Comparison of ENCODE assay signal across 25 cellular contexts in the genomic region with DNA sequence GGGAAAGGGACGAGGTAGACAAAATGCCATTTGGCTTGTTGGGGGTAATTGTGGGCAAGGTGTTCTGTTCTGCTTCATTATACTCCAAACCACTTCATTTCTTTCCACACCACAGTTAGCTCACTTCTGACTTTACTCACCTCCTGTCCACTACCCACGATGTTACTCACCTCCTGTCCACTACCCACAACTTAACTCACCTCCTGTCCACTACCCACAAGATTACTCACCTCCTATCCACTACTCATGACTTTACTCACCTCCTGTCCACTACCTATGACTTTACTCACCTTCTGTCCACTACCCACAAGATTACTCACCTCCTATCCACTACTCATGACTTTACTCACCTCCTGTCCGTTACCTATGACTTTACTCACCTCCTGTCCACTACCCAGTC. TPM values are rescaled to one million over a fixed set of nuclear protein-coding genes. Genes with fewer than 3 reads are reported as not detected.
A peak's percentile ranks its signal among the peaks of the same experiment; 100 is the strongest.
DNase-seq lines count a peak whose midpoint lies in the region; ATAC-seq, FAIRE-seq and TF ChIP-seq lines count a peak whose summit lies in the region.
"Had no signal": no experiment of that assay in that cellular context is flagged by ENCODE, and none has a peak within 500 bp of the region (broad histone marks: within the 10 kb centered on the region; RNA-seq: fewer than 3 reads in every experiment).

No MANE protein-coding gene starts in this region.

- H3K79me2 ChIP-seq in GM12878 (ENCODE audit: control insufficient read depth, insufficient read depth, low read length) = no peaks in the 10 kb centered on the region

- H3K27me3 ChIP-seq in GM12878 (replicated peaks in 1 of 2; ENCODE audit: control insufficient read depth in 2 of 2, insufficient read depth in 2 of 2, low read length in 1 of 2) (no peaks in the 10 kb centered on the region), Peyer's patch (no peaks in the 10 kb centered on the region)

- no peak for TF ChIP-seq EP300 in GM12878 (IDR thresholded peaks at IDR 0.05; ENCODE audit: borderline replicate concordance in 1 of 2, control insufficient read depth in 1 of 2, low read depth in 2 of 2, low read length in 2 of 2)

- 20% methylated on average over 3 of the region's 3 CpGs for WGBS in GM12878 (ENCODE audit: insufficient coverage, insufficient replicate concordance, low lambda C conversion rate, missing lambda C conversion rate)

- TF ChIP-seq POLR2A in GM12878 (IDR thresholded peaks at IDR 0.05; ENCODE audit: low read depth, low read length) (no peak), Peyer's patch (IDR thresholded peaks at IDR 0.05) (no peak)

- BruUV-seq in GM12878 (replicated peaks; lab: Mats Ljungman, UMichigan) = no TSS peak

- no peak for FAIRE-seq in GM12878 (lab: Jason Lieb, UNC)
- FAIRE-seq: islet of Langerhans had no signal

- H3K4me2 ChIP-seq in GM12878 (ENCODE audit: control insufficient read depth, insufficient read depth) = no peak overlapping the region

- no peak for TF ChIP-seq CTCF in GM12878 (IDR thresholded peaks at IDR 0.05 in 2 of 3, conservative IDR thresholded peaks at IDR 0.05 in 1 of 3; ENCODE audit: control insufficient read depth in 2 of 3, extremely low read depth in 1 of 3, insufficient read depth in 1 of 3, low read depth in 3 of 3, low read length in 3 of 3)
- TF ChIP-seq CTCF in Peyer's patch (IDR thresholded peaks at IDR 0.05) = no peak

- intact Hi-C loops in GM12878 (cut with micrococcal nuclease; ENCODE audit: unreplicated experiment) = no loop called here

- POLR2A ChIA-PET in GM12878 (lab: Charles Lee) = interaction anchor here (0.6 to 1.2 kb wide), 2 partner anchors 16 to 145 kb away, joined by 3 read pairs; no protein-coding TSS in a partner anchor

- H3K27ac ChIP-seq in GM12878 (ENCODE audit: control insufficient read depth, insufficient read depth) = no peak overlapping the region
- H3K27ac ChIP-seq in Peyer's patch = no peak overlapping the region
- H3K27ac ChIP-seq: HL-60 had no signal

- H4K20me1 ChIP-seq in GM12878 (ENCODE audit: control insufficient read depth, insufficient read depth) = no peaks in the 10 kb centered on the region

- peak; percentile 90 to 92 for ATAC-seq in activated T-cell treated with anti-CD3 and anti-CD28 coated beads, Interleukin-2, amount 50 U/mL, for 72 hours (replicated peaks in 1 of 2)
- ATAC-seq in GM12878 = peak; percentile 61
- peak; percentile 70 for ATAC-seq in stimulated activated naive CD8-positive, alpha-beta T cell treated with anti-CD3 and anti-CD28 coated beads, Interleukin-15, Interleukin-2, amounts not matched to agents 100 U/mL and 50 U/mL, for 24 hours
- no peak for ATAC-seq in HG03521 (IDR thresholded peaks at IDR 0.05; ENCODE audit: unreplicated experiment)
- ATAC-seq in effector memory CD8-positive, alpha-beta T cell (replicated peaks) = no peak

- CTCF ChIA-PET in GM12878 (lab: Yijun Ruan, JAX) = interaction anchor here (1.0 to 1.5 kb wide), 2 partner anchors 66 to 242 kb away, joined by 3 read pairs; no protein-coding TSS in a partner anchor

- H3K4me3 ChIP-seq in GM12878 = no peak overlapping the region
- no peak overlapping the region for H3K4me3 ChIP-seq in Peyer's patch
- H3K4me3 ChIP-seq: lung had no signal

- SMC1A ChIA-PET in GM12878 (lab: Charles Lee; ENCODE audit: uncharacterized antibody, unreplicated experiment) = interaction anchor here (1.2 to 2.6 kb wide), 2 partner anchors 9 to 16 kb away, joined by 3 to 9 read pairs; a partner anchor contains a TSS

- DNase-seq in activated T-cell treated with anti-CD3 and anti-CD28 coated beads, Interleukin-2, amount 50 U/mL, for 72 hours = peak; percentile 21 to 24
- no peak for DNase-seq in activated T-cell treated with anti-CD3 and anti-CD28 coated beads, Interleukin-2, amount 50 U/mL, for 1 hour
- peak; percentile 69 for DNase-seq in HT1080 (ENCODE audit: low read depth)
- DNase-seq in GM12878 (ENCODE audit: low read depth, low spot score) = no peak
- no peak for DNase-seq in stimulated activated naive CD8-positive, alpha-beta T cell treated with anti-CD3 and anti-CD28 coated beads, Interleukin-15, Interleukin-2, amounts not matched to agents 100 U/mL and 50 U/mL, for 24 hours
- no peak for DNase-seq in Peyer's patch
- no peak for DNase-seq in effector memory CD8-positive, alpha-beta T cell
- DNase-seq: activated CD4-positive, alpha-beta T cell treated with anti-CD3 and anti-CD28 coated beads, Interleukin-2, amount 10 ng/mL, durations not matched to agents 7 days and 5 days; activated naive CD8-positive, alpha-beta T cell treated with anti-CD3 and anti-CD28 coated beads, Interleukin-2, amount 10 ng/mL, durations not matched to agents 7 days and 5 days; EL; hippocampal formation; MM.1S; NCI-H146; NCI-H2171; occipital lobe; retina; SHP77 treated with DMSO at 0.1 percent for 48 hours; stimulated activated CD4-positive, alpha-beta T cell treated with anti-CD3 and anti-CD28 coated beads, Interleukin-12 subunit alpha, Interleukin-12 subunit beta, amount 100 ng/mL, for 4 hours; stimulated activated CD8-positive, alpha-beta memory T cell treated with anti-CD3 and anti-CD28 coated beads, Interleukin-4, amount 100 ng/mL, for 48 hours; T-helper 1 cell had no signal

- RAD21 ChIA-PET in GM12878 (lab: Charles Lee; ENCODE audit: unreplicated experiment) = no interaction called here

- no peak for TF ChIP-seq RAD21 in GM12878 (IDR thresholded peaks at IDR 0.05; ENCODE audit: insufficient read depth, low read depth, low read length)

- H3K9me3 ChIP-seq in GM12878 (replicated peaks; ENCODE audit: control insufficient read depth, insufficient read depth, low read length) = no peaks in the 10 kb centered on the region
- H3K9me3 ChIP-seq in Peyer's patch = no peaks in the 10 kb centered on the region

- H3K4me1 Mint-ChIP-seq in activated T-cell treated with anti-CD3 and anti-CD28 coated beads, Interleukin-2, amount 50 U/mL, for 72 hours (ENCODE audit: low read depth) = peaks cover 9% of the 10 kb centered on the region
- H3K4me1 Mint-ChIP-seq in effector memory CD8-positive, alpha-beta T cell (ENCODE audit: low read depth in 2 of 2) = peaks cover 0 to 8% of the 10 kb centered on the region in 2 donors
- H3K4me1 Mint-ChIP-seq: IgD-negative memory B cell had no signal

- H3K36me3 ChIP-seq in GM12878 (ENCODE audit: control insufficient read depth in 2 of 2, insufficient read depth in 2 of 2, low read length in 1 of 2) = no peaks in the 10 kb centered on the region
- no peaks in the 10 kb centered on the region for H3K36me3 ChIP-seq in Peyer's patch

- no peak overlapping the region for H3K27ac Mint-ChIP-seq in activated T-cell treated with anti-CD3 and anti-CD28 coated beads, Interleukin-2, amount 50 U/mL, for 72 hours
- H3K27ac Mint-ChIP-seq in effector memory CD8-positive, alpha-beta T cell = no peak overlapping the region
- H3K27ac Mint-ChIP-seq: activated CD4-positive, alpha-beta T cell treated with anti-CD3 and anti-CD28 coated beads, Interleukin-2, amount 10 ng/mL, durations not matched to agents 7 days and 5 days; activated naive CD8-positive, alpha-beta T cell treated with anti-CD3 and anti-CD28 coated beads, Interleukin-2, amount 10 ng/mL, durations not matched to agents 7 days and 5 days; IgD-negative memory B cell had no signal

- H3K9ac ChIP-seq in GM12878 (ENCODE audit: control insufficient read depth, insufficient read depth, low read length) = no peak overlapping the region

- H3K4me1 ChIP-seq in GM12878 (ENCODE audit: control insufficient read depth, insufficient read depth, low read length) (no peaks in the 10 kb centered on the region), Peyer's patch (no peaks in the 10 kb centered on the region)

- H3K36me3 Mint-ChIP-seq in activated T-cell treated with anti-CD3 and anti-CD28 coated beads, Interleukin-2, amount 50 U/mL, for 72 hours (ENCODE audit: insufficient read depth in 2 of 2) = no peaks in the 10 kb centered on the region
- peaks cover 3% of the 10 kb centered on the region for H3K36me3 Mint-ChIP-seq in effector memory CD8-positive, alpha-beta T cell (ENCODE audit: insufficient read depth)
- H3K36me3 Mint-ChIP-seq: activated naive CD8-positive, alpha-beta T cell treated with anti-CD3 and anti-CD28 coated beads, Interleukin-2, amount 10 ng/mL, durations not matched to agents 7 days and 5 days had no signal

- no peak overlapping the region for H2AFZ ChIP-seq in GM12878 (ENCODE audit: control insufficient read depth, low read depth, low read length)

- no peaks in the 10 kb centered on the region for H3K27me3 Mint-ChIP-seq in activated T-cell treated with anti-CD3 and anti-CD28 coated beads, Interleukin-2, amount 50 U/mL, for 72 hours (ENCODE audit: low read depth)
- H3K27me3 Mint-ChIP-seq in effector memory CD8-positive, alpha-beta T cell = peaks cover 0 to 16% of the 10 kb centered on the region in 2 donors

- H3K4me3 Mint-ChIP-seq in activated T-cell treated with anti-CD3 and anti-CD28 coated beads, Interleukin-2, amount 50 U/mL, for 72 hours = peak overlapping the region in 1 of 2 donors; percentile 3
- no peak overlapping the region for H3K4me3 Mint-ChIP-seq in effector memory CD8-positive, alpha-beta T cell
- H3K4me3 Mint-ChIP-seq: activated CD4-positive, alpha-beta T cell treated with anti-CD3 and anti-CD28 coated beads, Interleukin-2, amount 10 ng/mL, durations not matched to agents 7 days and 5 days; activated naive CD8-positive, alpha-beta T cell treated with anti-CD3 and anti-CD28 coated beads, Interleukin-2, amount 10 ng/mL, durations not matched to agents 7 days and 5 days had no signal

- in situ Hi-C loops in GM12878 (cut with MboI) = no loop called here

- H3K9me3 Mint-ChIP-seq in activated T-cell treated with anti-CD3 and anti-CD28 coated beads, Interleukin-2, amount 50 U/mL, for 72 hours = no peaks in the 10 kb centered on the region
- H3K9me3 Mint-ChIP-seq in effector memory CD8-positive, alpha-beta T cell = no peaks in the 10 kb centered on the region
- H3K9me3 Mint-ChIP-seq: activated CD4-positive, alpha-beta T cell treated with anti-CD3 and anti-CD28 coated beads, Interleukin-2, amount 10 ng/mL, durations not matched to agents 7 days and 5 days; activated naive CD8-positive, alpha-beta T cell treated with anti-CD3 and anti-CD28 coated beads, Interleukin-2, amount 10 ng/mL, durations not matched to agents 7 days and 5 days; IgD-negative memory B cell had no signal

RNA-seq across cellular contexts. Expression of a gene that starts 10.1 kb away (rescaled TPM):
- 10 to 100 TPM; 14.5 to 19.1 TPM for total RNA-seq in activated T-cell treated with anti-CD3 and anti-CD28 coated beads, Interleukin-2, amount 50 U/mL, for 72 hours
- total RNA-seq in HT1080 (2014; rRNA removed; shearing (Covaris generic)) = 180 and 197 TPM in 2 replicates
- 149 and 188 TPM in 2 replicates for polyA plus RNA-seq in HT1080 (2015; cell fraction: cytosol; rRNA removed)
- 71.8 and 84.8 TPM in 2 replicates for polyA plus RNA-seq in HT1080 (2015; cell fraction: nucleus; rRNA removed)
- total RNA-seq in GM12878 (2013; cell fraction: nucleolus; rRNA removed) = 52.6 and 60.4 TPM in 2 replicates
- total RNA-seq in GM12878 (2014; rRNA removed) (16.2 and 29.8 TPM in 2 replicates), GM12878 (2014; rRNA removed; fragmentation: Illumina TruSeq; extraction: Trizol) (19.8 and 21.8 TPM in 2 replicates), GM12878 (2021) (13.1 and 18.1 TPM in 2 replicates), Peyer's patch (100 to 1,000 TPM in 1 of 4 donors, 10 to 100 TPM in 3; 40.9 to 126 (median 64.0) TPM)
- polyA plus RNA-seq in GM12878 (2011; ENCODE audit: low read depth) = 5.3 TPM
- polyA plus RNA-seq in GM12878 (2011; rRNA removed) (23.5 and 40.1 TPM in 2 replicates), GM12878 (2014; fragmentation: Illumina TruSeq; extraction: Trizol) (17.5 and 30.8 TPM in 2 replicates), GM12878 (2014; fragmentation: Nextera tagmentation; extraction: Ambion mirVana) (10 to 100 TPM in 1 of 2 experiments, 1 to 10 TPM in 1; 8.7 to 11.5 TPM), GM12878 (2014; rRNA removed) (15.1 and 18.8 TPM in 2 replicates), GM12878 (2016; fragmentation: Nextera tagmentation; extraction: Ambion mirVana) (10 to 100 TPM; 20.7 to 21.3 TPM)
- 7.0 and 8.2 TPM in 2 replicates for polyA plus RNA-seq in GM12878 (2011; cell fraction: cytosol; rRNA removed)
- 18.2 and 21.2 TPM in 2 replicates for polyA plus RNA-seq in GM12878 (2011; cell fraction: nucleus; rRNA removed)
- 9.0 and 12.3 TPM in 2 replicates for polyA plus RNA-seq in GM12878 (2012)
- polyA minus RNA-seq in GM12878 (2011; rRNA and poly(A)+ RNA removed) = 10.6 and 12.3 TPM in 2 replicates
- polyA minus RNA-seq in GM12878 (2011; cell fraction: cytosol; rRNA and poly(A)+ RNA removed) = 7.7 and 9.4 TPM in 2 replicates
- 32.8 and 37.3 TPM in 2 replicates for polyA minus RNA-seq in GM12878 (2011; cell fraction: nucleus; rRNA and poly(A)+ RNA removed)

RNA-seq across cellular contexts. Expression of a gene that starts 19.7 kb away (rescaled TPM):
- total RNA-seq in activated T-cell treated with anti-CD3 and anti-CD28 coated beads, Interleukin-2, amount 50 U/mL, for 72 hours = 1 to 10 TPM; 1.3 to 2.7 TPM
- total RNA-seq in HT1080 (2014; rRNA removed; shearing (Covaris generic)) = 5.3 and 12.7 TPM in 2 replicates
- 4.5 and 10.0 TPM in 2 replicates for polyA plus RNA-seq in HT1080 (2015; cell fraction: cytosol; rRNA removed)
- 2.5 and 3.0 TPM in 2 replicates for polyA plus RNA-seq in HT1080 (2015; cell fraction: nucleus; rRNA removed)
- total RNA-seq in GM12878 (2013; cell fraction: nucleolus; rRNA removed) = 81.0 and 81.9 TPM in 2 replicates
- total RNA-seq in GM12878 (2014; rRNA removed) (8.2 and 8.6 TPM in 2 replicates), GM12878 (2014; rRNA removed; fragmentation: Illumina TruSeq; extraction: Trizol) (7.2 and 7.7 TPM in 2 replicates), GM12878 (2021) (6.1 and 6.3 TPM in 2 replicates), Peyer's patch (10 to 100 TPM; 10.7 to 60.1 (median 51.9) TPM)
- polyA plus RNA-seq in GM12878 (2011; ENCODE audit: low read depth) = 0.81 TPM
- polyA plus RNA-seq in GM12878 (2011; rRNA removed) (4.8 and 5.4 TPM in 2 replicates), GM12878 (2014; fragmentation: Illumina TruSeq; extraction: Trizol) (6.4 and 8.4 TPM in 2 replicates), GM12878 (2014; fragmentation: Nextera tagmentation; extraction: Ambion mirVana) (1 to 10 TPM; 3.1 to 3.7 TPM), GM12878 (2014; rRNA removed) (2.6 and 3.8 TPM in 2 replicates), GM12878 (2016; fragmentation: Nextera tagmentation; extraction: Ambion mirVana) (1 to 10 TPM; 5.9 to 7.4 TPM)
- polyA plus RNA-seq in GM12878 (2011; cell fraction: cytosol; rRNA removed) = 2.5 and 2.8 TPM in 2 replicates
- 4.9 and 6.7 TPM in 2 replicates for polyA plus RNA-seq in GM12878 (2011; cell fraction: nucleus; rRNA removed)
- polyA plus RNA-seq in GM12878 (2012) = 1.4 and 2.3 TPM in 2 replicates
- 3.3 and 4.0 TPM in 2 replicates for polyA minus RNA-seq in GM12878 (2011; rRNA and poly(A)+ RNA removed)
- 0.73 TPM in 1 of 2 replicates, not detected in the other for polyA minus RNA-seq in GM12878 (2011; cell fraction: cytosol; rRNA and poly(A)+ RNA removed)
- 7.5 and 25.2 TPM in 2 replicates for polyA minus RNA-seq in GM12878 (2011; cell fraction: nucleus; rRNA and poly(A)+ RNA removed)

RNA-seq across cellular contexts. Expression of a gene that starts 57.4 kb away (rescaled TPM):
- 10 to 100 TPM; 41.4 TPM for total RNA-seq in activated T-cell treated with anti-CD3 and anti-CD28 coated beads, Interleukin-2, amount 50 U/mL, for 72 hours
- total RNA-seq in HT1080 (2014; rRNA removed; shearing (Covaris generic)) = 3.8 and 4.9 TPM in 2 replicates
- polyA plus RNA-seq in HT1080 (2015; cell fraction: cytosol; rRNA removed) = 6.8 and 8.9 TPM in 2 replicates
- polyA plus RNA-seq in HT1080 (2015; cell fraction: nucleus; rRNA removed) = 19.7 and 21.7 TPM in 2 replicates
- total RNA-seq in GM12878 (2013; cell fraction: nucleolus; rRNA removed) = 96.4 and 107 TPM in 2 replicates
- 23.8 and 31.1 TPM in 2 replicates for total RNA-seq in GM12878 (2014; rRNA removed)
- 21.4 and 23.7 TPM in 2 replicates for total RNA-seq in GM12878 (2014; rRNA removed; fragmentation: Illumina TruSeq; extraction: Trizol)
- total RNA-seq in GM12878 (2021) = 17.8 and 18.8 TPM in 2 replicates
- polyA plus RNA-seq in GM12878 (2011; ENCODE audit: low read depth) = 12.8 TPM
- 46.8 and 70.0 TPM in 2 replicates for polyA plus RNA-seq in GM12878 (2011; rRNA removed)
- polyA plus RNA-seq in GM12878 (2011; cell fraction: cytosol; rRNA removed) = 15.1 and 16.4 TPM in 2 replicates
- 39.4 and 41.5 TPM in 2 replicates for polyA plus RNA-seq in GM12878 (2011; cell fraction: nucleus; rRNA removed)
- polyA plus RNA-seq in GM12878 (2012) = 15.8 and 17.2 TPM in 2 replicates
- polyA plus RNA-seq in GM12878 (2014; fragmentation: Illumina TruSeq; extraction: Trizol) = 24.4 and 27.4 TPM in 2 replicates
- 10 to 100 TPM in 1 of 2 experiments, 1 to 10 TPM in 1; 7.9 to 13.8 TPM for polyA plus RNA-seq in GM12878 (2014; fragmentation: Nextera tagmentation; extraction: Ambion mirVana)
- polyA plus RNA-seq in GM12878 (2014; rRNA removed) = 19.4 and 21.2 TPM in 2 replicates
- polyA plus RNA-seq in GM12878 (2016; fragmentation: Nextera tagmentation; extraction: Ambion mirVana) = 10 to 100 TPM; 19.4 to 20.7 TPM
- 19.8 and 38.3 TPM in 2 replicates for polyA minus RNA-seq in GM12878 (2011; rRNA and poly(A)+ RNA removed)
- 7.3 and 10.8 TPM in 2 replicates for polyA minus RNA-seq in GM12878 (2011; cell fraction: cytosol; rRNA and poly(A)+ RNA removed)
- 18.0 and 26.2 TPM in 2 replicates for polyA minus RNA-seq in GM12878 (2011; cell fraction: nucleus; rRNA and poly(A)+ RNA removed)
- total RNA-seq in Peyer's patch = 10 to 100 TPM; 28.9 to 49.5 (median 41.3) TPM

RNA-seq across cellular contexts. Expression of a gene that starts 57.6 kb away (rescaled TPM):
- 10 to 100 TPM; 18.1 to 21.8 TPM for total RNA-seq in activated T-cell treated with anti-CD3 and anti-CD28 coated beads, Interleukin-2, amount 50 U/mL, for 72 hours
- total RNA-seq in HT1080 (2014; rRNA removed; shearing (Covaris generic)) = 10.3 and 12.2 TPM in 2 replicates
- polyA plus RNA-seq in HT1080 (2015; cell fraction: cytosol; rRNA removed) = 4.4 and 6.7 TPM in 2 replicates
- polyA plus RNA-seq in HT1080 (2015; cell fraction: nucleus; rRNA removed) = 11.1 and 12.7 TPM in 2 replicates
- total RNA-seq in GM12878 (2013; cell fraction: nucleolus; rRNA removed) = 68.2 and 69.9 TPM in 2 replicates
- total RNA-seq in GM12878 (2014; rRNA removed) (14.1 and 17.7 TPM in 2 replicates), GM12878 (2014; rRNA removed; fragmentation: Illumina TruSeq; extraction: Trizol) (23.3 and 26.3 TPM in 2 replicates), GM12878 (2021) (18.1 and 21.7 TPM in 2 replicates), Peyer's patch (10 to 100 TPM in 2 of 4 donors, 1 to 10 TPM in 2; 5.4 to 22.3 (median 9.9) TPM)
- 2.6 TPM for polyA plus RNA-seq in GM12878 (2011; ENCODE audit: low read depth)
- polyA plus RNA-seq in GM12878 (2011; rRNA removed) (17.4 and 31.0 TPM in 2 replicates), GM12878 (2014; fragmentation: Illumina TruSeq; extraction: Trizol) (13.6 and 19.2 TPM in 2 replicates), GM12878 (2014; fragmentation: Nextera tagmentation; extraction: Ambion mirVana) (10 to 100 TPM in 1 of 2 experiments, 1 to 10 TPM in 1; 9.2 to 42.1 TPM), GM12878 (2014; rRNA removed) (5.6 and 7.2 TPM in 2 replicates), GM12878 (2016; fragmentation: Nextera tagmentation; extraction: Ambion mirVana) (10 to 100 TPM; 32.2 to 36.9 TPM)
- polyA plus RNA-seq in GM12878 (2011; cell fraction: cytosol; rRNA removed) = 3.7 and 4.6 TPM in 2 replicates
- polyA plus RNA-seq in GM12878 (2011; cell fraction: nucleus; rRNA removed) = 10.7 and 11.9 TPM in 2 replicates
- polyA plus RNA-seq in GM12878 (2012) = 4.3 and 7.2 TPM in 2 replicates
- polyA minus RNA-seq in GM12878 (2011; rRNA and poly(A)+ RNA removed) = 18.0 and 33.6 TPM in 2 replicates
- 6.0 and 10.3 TPM in 2 replicates for polyA minus RNA-seq in GM12878 (2011; cell fraction: cytosol; rRNA and poly(A)+ RNA removed)
- polyA minus RNA-seq in GM12878 (2011; cell fraction: nucleus; rRNA and poly(A)+ RNA removed) = 12.1 and 19.7 TPM in 2 replicates

Comparison
In these comparisons a context has a peak if more than half of its experiments do, and no peak if none do; other contexts are left out.
1. DNase-seq: peak in activated T-cell treated with anti-CD3 and anti-CD28 coated beads, Interleukin-2, amount 50 U/mL, for 72 hours (2 of 2) and HT1080 (single experiment); none in activated T-cell treated with anti-CD3 and anti-CD28 coated beads, Interleukin-2, amount 50 U/mL, for 1 hour (single experiment), GM12878 (single experiment), stimulated activated naive CD8-positive, alpha-beta T cell treated with anti-CD3 and anti-CD28 coated beads, Interleukin-15, Interleukin-2, amounts not matched to agents 100 U/mL and 50 U/mL, for 24 hours (single experiment), Peyer's patch (0 of 3) and effector memory CD8-positive, alpha-beta T cell (0 of 3).
2. ATAC-seq: peak in activated T-cell treated with anti-CD3 and anti-CD28 coated beads, Interleukin-2, amount 50 U/mL, for 72 hours (2 of 2), GM12878 (single experiment) and stimulated activated naive CD8-positive, alpha-beta T cell treated with anti-CD3 and anti-CD28 coated beads, Interleukin-15, Interleukin-2, amounts not matched to agents 100 U/mL and 50 U/mL, for 24 hours (single experiment); none in HG03521 (single experiment) and effector memory CD8-positive, alpha-beta T cell (single experiment).